ENCODE assay signal across 11 cellular contexts in genomic region chr6:23040899-23041298, GRCh38.
"Had no signal": no experiment of that assay in that cellular context is flagged by ENCODE, and none has a peak within 500 bp of the region (broad histone marks: within the 10 kb centered on the region; RNA-seq: fewer than 3 reads in every experiment).

No MANE protein-coding gene starts in this region.

- H3K27me3 ChIP-seq: adrenal gland, ascending aorta, body of pancreas, brain microvascular endothelial cell, breast epithelium, cardiac muscle cell had no signal

- H3K9me3 ChIP-seq: adrenal gland, ascending aorta, body of pancreas, breast epithelium had no signal

- H3K36me3 ChIP-seq: adrenal gland, ascending aorta, brain microvascular endothelial cell, breast epithelium, cardiac muscle cell had no signal

- ATAC-seq: activated naive CD4-positive, alpha-beta T cell treated with anti-CD3 and anti-CD28 coated beads, Interleukin-2, amount 50 U/mL, for 72 hours; activated naive CD8-positive, alpha-beta T cell treated with anti-CD3 and anti-CD28 coated beads, Interleukin-2, amount 50 U/mL, for 24 hours; activated T-cell treated with anti-CD3 and anti-CD28 coated beads, Interleukin-2, amount 50 U/mL, for 4 hours; activated T-cell treated with anti-CD3 and anti-CD28 coated beads, Interleukin-2, amount 50 U/mL, for 72 hours; activated T-helper 17 cell treated with anti-CD3 and anti-CD28 coated beads, Interleukin-2, amount 50 U/mL, for 72 hours; body of pancreas had no signal

- H3K27ac ChIP-seq: adrenal gland, ascending aorta, body of pancreas, brain microvascular endothelial cell, breast epithelium, cardiac muscle cell had no signal

- H3K4me3 ChIP-seq: adrenal gland, ascending aorta, body of pancreas, breast epithelium, cardiac muscle cell had no signal
